ENCODE assay signal across 8 cellular contexts in the genomic region with DNA sequence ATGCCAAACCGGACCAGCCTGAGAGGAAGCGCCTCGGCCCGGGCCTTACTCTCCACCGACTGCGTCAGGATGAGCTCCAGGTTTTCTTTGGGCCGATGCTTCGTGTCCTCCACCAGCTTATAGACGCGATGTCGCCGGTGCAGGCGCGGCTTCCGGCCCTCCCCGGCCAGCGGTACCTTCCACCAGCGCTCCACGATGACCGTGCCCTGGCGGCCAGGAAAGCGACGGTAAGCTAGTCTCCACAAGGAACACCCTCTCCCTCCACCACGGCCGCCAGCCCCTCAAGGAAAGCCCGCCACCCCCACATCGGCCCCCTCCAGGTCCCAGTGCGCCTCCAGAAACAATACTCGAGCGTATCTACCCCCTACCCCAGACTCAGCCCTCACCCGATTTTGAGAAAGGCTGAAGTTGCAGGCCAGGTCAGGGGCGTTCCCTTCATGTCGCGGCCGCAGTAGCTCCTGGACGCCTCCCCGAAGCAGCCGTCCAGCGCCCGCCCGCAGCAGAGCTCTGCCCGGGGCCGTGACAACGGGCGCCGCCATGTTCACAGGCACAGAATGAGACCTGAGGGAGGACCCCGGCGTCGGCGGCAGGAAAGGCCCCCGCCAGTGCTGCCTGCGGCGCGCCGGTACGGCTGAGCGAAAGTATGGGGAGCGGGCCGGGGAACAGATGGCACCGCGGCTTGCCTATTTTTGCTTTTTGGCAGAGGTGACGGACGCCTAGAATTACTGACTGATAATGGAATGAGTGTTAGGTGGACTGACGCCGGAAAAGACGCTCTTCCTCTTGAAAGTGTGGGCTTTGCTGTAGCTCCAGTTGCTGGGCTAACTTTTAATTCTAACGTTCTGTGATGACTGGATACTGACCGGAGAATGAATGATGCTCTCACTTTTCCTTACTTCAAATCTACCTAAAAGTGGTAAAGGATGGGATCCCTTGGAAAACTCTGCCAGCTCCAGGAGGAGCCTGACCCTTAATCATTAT. TPM values are rescaled to one million over a fixed set of nuclear protein-coding genes. Genes with fewer than 3 reads are reported as not detected.
DNase-seq lines count a peak whose midpoint lies in the region; ATAC-seq and TF ChIP-seq lines count a peak whose summit lies in the region.

A gene (minus strand): TSS at position 556 of the 981 bp plus-strand sequence. CDS start 17 bp downstream, at position 539.

- H3K36me3 ChIP-seq in upper lobe of right lung, result peaks cover 38% of the 10 kb centered on the region

- no peaks in the 10 kb centered on the region for H3K27me3 ChIP-seq in upper lobe of right lung

- H3K27me3 Mint-ChIP-seq in progenitor cell of endocrine pancreas, result no peaks in the 10 kb centered on the region

- peaks cover 11% of the 10 kb centered on the region for H3K4me1 ChIP-seq in upper lobe of right lung

- DNase-seq in NCI-H1694 treated with DMSO at 0.1 percent for 48 hours (lab: John Stamatoyannopoulos, UW), result peak; percentile 93
- DNase-seq in T-helper 2 cell, result peak; percentile 65 to 91 (median 76)
- peak in 55 of 56 donors; percentile 10 to 86 (median 68) for DNase-seq in amygdala (lab: John Stamatoyannopoulos, UW)
- DNase-seq in left ventricle myocardium superior, result peak; percentile 90
- DNase-seq in progenitor cell of endocrine pancreas (ENCODE audit: low spot score, unreplicated experiment), result peak; percentile 71
- peak; percentile 92 for DNase-seq in upper lobe of right lung

- peak within 1 kb of the TSS; percentile 91 for H3K4me3 Mint-ChIP-seq in progenitor cell of endocrine pancreas (ENCODE audit: low read depth)

- H3K4me3 ChIP-seq in GM12875 (ENCODE audit: low read depth, low read length) (peak within 1 kb of the TSS; percentile 62), upper lobe of right lung (peak within 1 kb of the TSS; percentile 67)

- no peaks in the 10 kb centered on the region for H3K9me3 ChIP-seq in upper lobe of right lung

- ATAC-seq in HG02798 (IDR thresholded peaks at IDR 0.05; ENCODE audit: poor library complexity, unreplicated experiment) (peak; percentile 94), left ventricle myocardium superior (peak; percentile 99), upper lobe of right lung (peak; percentile 98)

- no peak for TF ChIP-seq CTCF in GM12875 (IDR thresholded peaks at IDR 0.05; ENCODE audit: borderline replicate concordance, insufficient read depth, low read depth, low read length)
- TF ChIP-seq CTCF in progenitor cell of endocrine pancreas (IDR thresholded peaks at IDR 0.05; ENCODE audit: unreplicated experiment), result no peak
- TF ChIP-seq CTCF in upper lobe of right lung (IDR thresholded peaks at IDR 0.05), result no peak

- peak within 1 kb of the TSS; percentile 95 for H3K27ac Mint-ChIP-seq in progenitor cell of endocrine pancreas

- intact Hi-C loops in left ventricle myocardium superior (cut with micrococcal nuclease), result no loop called here
- intact Hi-C loops in upper lobe of right lung (cut with DNase I), result no loop called here

- no peaks in the 10 kb centered on the region for H3K9me3 Mint-ChIP-seq in progenitor cell of endocrine pancreas (ENCODE audit: low read depth)

- H3K27ac ChIP-seq in upper lobe of right lung, result peak within 1 kb of the TSS; percentile 91

- H3K4me1 Mint-ChIP-seq in progenitor cell of endocrine pancreas (ENCODE audit: low read depth), result peaks cover 15% of the 10 kb centered on the region

- H3K36me3 Mint-ChIP-seq in progenitor cell of endocrine pancreas (ENCODE audit: insufficient read depth), result peaks cover 13% of the 10 kb centered on the region

RNA-seq across cellular contexts. Expression of the gene that starts here (rescaled TPM):
- total RNA-seq in left ventricle myocardium superior, result 42.7 TPM
- 79.4 and 81.0 TPM in 2 replicates for total RNA-seq in progenitor cell of endocrine pancreas
- 54.6 TPM for total RNA-seq in upper lobe of right lung

Comparison
In these comparisons a context has a peak if more than half of its experiments do, and no peak if none do; other contexts are left out.
1. Peak in every context shown above with its lines: DNase-seq, ATAC-seq, H3K4me3 ChIP-seq and H3K27ac ChIP-seq.